Comparison of ENCODE assay signal across 14 cellular contexts in genomic region chr2:164560902-164561301, GRCh38.
"Had no signal": no experiment of that assay in that cellular context is flagged by ENCODE, and none has a peak within 500 bp of the region (broad histone marks: within the 10 kb centered on the region; RNA-seq: fewer than 3 reads in every experiment).

No MANE protein-coding gene starts in this region.

- DNase-seq: activated CD4-positive, alpha-beta T cell treated with anti-CD3 and anti-CD28 coated beads for 48 hours; activated CD4-positive, CD25-positive, alpha-beta regulatory T cell; activated CD8-positive, alpha-beta T cell treated with anti-CD3 and anti-CD28 coated beads, Interleukin-2, amount 10 ng/mL, durations not matched to agents 7 days and 5 days; activated naive CD4-positive, alpha-beta T cell treated with anti-CD3 and anti-CD28 coated beads for 36 hours; activated T-cell treated with anti-CD3 and anti-CD28 coated beads, Interleukin-2, amount 50 U/mL, for 24 hours; cortex of kidney; posterior cingulate gyrus; T1000; upper lobe of left lung had no signal

- H3K4me3 ChIP-seq: skin epidermis, upper lobe of left lung had no signal

- H3K4me3 Mint-ChIP-seq: activated CD8-positive, alpha-beta T cell treated with anti-CD3 and anti-CD28 coated beads, Interleukin-2, amount 10 ng/mL, durations not matched to agents 7 days and 5 days; activated naive CD4-positive, alpha-beta T cell treated with anti-CD3 and anti-CD28 coated beads for 36 hours; activated T-cell treated with anti-CD3 and anti-CD28 coated beads, Interleukin-2, amount 50 U/mL, for 24 hours; nephron; stimulated activated naive CD8-positive, alpha-beta T cell treated with anti-CD3 and anti-CD28 coated beads, Interleukin-15, Interleukin-2, amounts not matched to agents 100 ng/mL and 50 ng/mL, for 24 hours had no signal

- ATAC-seq: activated CD8-positive, alpha-beta T cell treated with anti-CD3 and anti-CD28 coated beads, Interleukin-2, amount 10 ng/mL, durations not matched to agents 7 days and 5 days had no signal

- H3K27ac Mint-ChIP-seq: activated CD8-positive, alpha-beta T cell treated with anti-CD3 and anti-CD28 coated beads, Interleukin-2, amount 10 ng/mL, durations not matched to agents 7 days and 5 days; activated naive CD4-positive, alpha-beta T cell treated with anti-CD3 and anti-CD28 coated beads for 36 hours; activated T-cell treated with anti-CD3 and anti-CD28 coated beads, Interleukin-2, amount 50 U/mL, for 24 hours; activated T-helper 2 cell treated with anti-CD3 and anti-CD28 coated beads, Interferon-gamma antibody, Interleukin-2, Interleukin-4, amounts not matched to agents 10 μg/mL and 5 μg/mL and 100 μg/mL, durations not matched to agents 14 hours and 24 hours and 36 hours; stimulated activated naive CD8-positive, alpha-beta T cell treated with anti-CD3 and anti-CD28 coated beads, Interleukin-15, Interleukin-2, amounts not matched to agents 100 ng/mL and 50 ng/mL, for 24 hours had no signal

- H3K27me3 ChIP-seq: esophagus muscularis mucosa, upper lobe of left lung had no signal

- H3K27me3 Mint-ChIP-seq: activated T-cell treated with anti-CD3 and anti-CD28 coated beads, Interleukin-2, amount 50 U/mL, for 24 hours; stimulated activated naive CD8-positive, alpha-beta T cell treated with anti-CD3 and anti-CD28 coated beads, Interleukin-15, Interleukin-2, amounts not matched to agents 100 ng/mL and 50 ng/mL, for 24 hours had no signal

- H3K36me3 ChIP-seq: esophagus muscularis mucosa, upper lobe of left lung had no signal

- H3K9me3 Mint-ChIP-seq: activated naive CD4-positive, alpha-beta T cell treated with anti-CD3 and anti-CD28 coated beads for 36 hours; activated T-cell treated with anti-CD3 and anti-CD28 coated beads, Interleukin-2, amount 50 U/mL, for 24 hours; activated T-helper 2 cell treated with anti-CD3 and anti-CD28 coated beads, Interferon-gamma antibody, Interleukin-2, Interleukin-4, amounts not matched to agents 10 μg/mL and 5 μg/mL and 100 μg/mL, durations not matched to agents 14 hours and 24 hours and 36 hours; nephron; stimulated activated naive CD8-positive, alpha-beta T cell treated with anti-CD3 and anti-CD28 coated beads, Interleukin-15, Interleukin-2, amounts not matched to agents 100 ng/mL and 50 ng/mL, for 24 hours had no signal

- H3K9me3 ChIP-seq: esophagus muscularis mucosa, upper lobe of left lung had no signal

- H3K27ac ChIP-seq: skin epidermis, upper lobe of left lung had no signal
